Comparison of ENCODE assay signal across 15 cellular contexts in the genomic region with DNA sequence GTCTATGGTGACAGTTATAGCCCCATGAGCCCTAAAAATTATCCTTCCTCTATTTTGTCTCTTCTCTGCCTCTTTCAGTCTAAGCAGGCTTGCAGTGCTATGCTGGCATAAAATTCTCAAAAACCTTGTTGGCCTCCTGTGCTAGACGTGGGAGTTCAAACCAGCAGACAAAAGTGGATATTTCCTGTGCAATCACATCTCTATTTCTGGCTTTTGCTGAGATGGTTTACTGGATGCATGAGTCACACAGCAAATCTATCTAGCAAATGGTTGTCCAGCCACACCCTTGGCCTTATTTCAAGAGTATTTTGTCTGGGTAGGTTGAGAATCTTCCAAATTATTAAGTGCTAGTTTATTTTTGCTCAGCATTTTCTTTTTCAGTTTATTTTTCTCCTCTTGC.
A peak's percentile ranks its signal among the peaks of the same experiment; 100 is the strongest.
DNase-seq lines count a peak whose midpoint lies in the region.
"Had no signal": no experiment of that assay in that cellular context is flagged by ENCODE, and none has a peak within 500 bp of the region (broad histone marks: within the 10 kb centered on the region; RNA-seq: fewer than 3 reads in every experiment).

No MANE protein-coding gene starts in this region.

- DNase-seq in SKM-1 treated with dmso at 0.1 percent for 144 hours (lab: John Stamatoyannopoulos, UW; ENCODE audit: unreplicated experiment) (peak; percentile 29), SKM-1 (lab: John Stamatoyannopoulos, UW; ENCODE audit: unreplicated experiment) (no peak), RPMI7951 (ENCODE audit: low read depth) (peak; percentile 94), fibroblast of the conjunctiva (ENCODE audit: low read depth) (peak; percentile 39), superior temporal gyrus (ENCODE audit: extremely low spot score) (peak; percentile 51), C1 segment of cervical spinal cord (lab: John Stamatoyannopoulos, UW) (no peak), GM19240 (ENCODE audit: insufficient read length, low spot score) (no peak)
- no peak for DNase-seq in T-helper 2 cell treated with Interferon-gamma antibody and Interleukin-4, amounts not matched to agents 5 μg/mL and 100 μg/mL, for 36 hours (ENCODE audit: low spot score)
- DNase-seq: activated CD4-positive, alpha-beta T cell treated with anti-CD3 and anti-CD28 coated beads for 36 hours; activated T-cell treated with anti-CD3 and anti-CD28 coated beads, Interleukin-2, amount 50 U/mL, for 4 hours; colonic mucosa; H9; Kasumi-1; NCI-H2081; spleen had no signal

- H3K9me3 Mint-ChIP-seq in T-helper 2 cell treated with Interferon-gamma antibody and Interleukin-4, amounts not matched to agents 5 μg/mL and 100 μg/mL, for 36 hours: peaks cover 3% of the 10 kb centered on the region
- H3K9me3 Mint-ChIP-seq: activated T-cell treated with anti-CD3 and anti-CD28 coated beads, Interleukin-2, amount 50 U/mL, for 4 hours had no signal

- no peaks in the 10 kb centered on the region for H3K4me1 Mint-ChIP-seq in T-helper 2 cell treated with Interferon-gamma antibody and Interleukin-4, amounts not matched to agents 5 μg/mL and 100 μg/mL, for 36 hours (ENCODE audit: low read depth)
- H3K4me1 Mint-ChIP-seq: activated CD4-positive, alpha-beta T cell treated with anti-CD3 and anti-CD28 coated beads for 36 hours had no signal

- no peaks in the 10 kb centered on the region for H3K36me3 Mint-ChIP-seq in T-helper 2 cell treated with Interferon-gamma antibody and Interleukin-4, amounts not matched to agents 5 μg/mL and 100 μg/mL, for 36 hours (ENCODE audit: low read depth)

- H3K27me3 Mint-ChIP-seq in T-helper 2 cell treated with Interferon-gamma antibody and Interleukin-4, amounts not matched to agents 5 μg/mL and 100 μg/mL, for 36 hours (ENCODE audit: low read depth): no peaks in the 10 kb centered on the region
- H3K27me3 Mint-ChIP-seq: activated CD4-positive, alpha-beta T cell treated with anti-CD3 and anti-CD28 coated beads for 36 hours had no signal

- no peak overlapping the region for H3K27ac Mint-ChIP-seq in T-helper 2 cell treated with Interferon-gamma antibody and Interleukin-4, amounts not matched to agents 5 μg/mL and 100 μg/mL, for 36 hours
- H3K27ac Mint-ChIP-seq: activated CD4-positive, alpha-beta T cell treated with anti-CD3 and anti-CD28 coated beads for 36 hours; H9 had no signal

- H3K4me3 Mint-ChIP-seq in T-helper 2 cell treated with Interferon-gamma antibody and Interleukin-4, amounts not matched to agents 5 μg/mL and 100 μg/mL, for 36 hours: no peak overlapping the region
- H3K4me3 Mint-ChIP-seq: activated CD4-positive, alpha-beta T cell treated with anti-CD3 and anti-CD28 coated beads for 36 hours; activated T-cell treated with anti-CD3 and anti-CD28 coated beads, Interleukin-2, amount 50 U/mL, for 4 hours; H9 had no signal

Comparison
In these comparisons a context has a peak if more than half of its experiments do, and no peak if none do; other contexts are left out.
1. DNase-seq: peak in SKM-1 treated with dmso at 0.1 percent for 144 hours (single experiment), RPMI7951 (single experiment), fibroblast of the conjunctiva (single experiment) and superior temporal gyrus (single experiment); none in SKM-1 (single experiment), C1 segment of cervical spinal cord (0 of 14), T-helper 2 cell treated with Interferon-gamma antibody and Interleukin-4, amounts not matched to agents 5 μg/mL and 100 μg/mL, for 36 hours (single experiment) and GM19240 (single experiment).